8 cellular contexts compared by ENCODE assay signal in the genomic region with DNA sequence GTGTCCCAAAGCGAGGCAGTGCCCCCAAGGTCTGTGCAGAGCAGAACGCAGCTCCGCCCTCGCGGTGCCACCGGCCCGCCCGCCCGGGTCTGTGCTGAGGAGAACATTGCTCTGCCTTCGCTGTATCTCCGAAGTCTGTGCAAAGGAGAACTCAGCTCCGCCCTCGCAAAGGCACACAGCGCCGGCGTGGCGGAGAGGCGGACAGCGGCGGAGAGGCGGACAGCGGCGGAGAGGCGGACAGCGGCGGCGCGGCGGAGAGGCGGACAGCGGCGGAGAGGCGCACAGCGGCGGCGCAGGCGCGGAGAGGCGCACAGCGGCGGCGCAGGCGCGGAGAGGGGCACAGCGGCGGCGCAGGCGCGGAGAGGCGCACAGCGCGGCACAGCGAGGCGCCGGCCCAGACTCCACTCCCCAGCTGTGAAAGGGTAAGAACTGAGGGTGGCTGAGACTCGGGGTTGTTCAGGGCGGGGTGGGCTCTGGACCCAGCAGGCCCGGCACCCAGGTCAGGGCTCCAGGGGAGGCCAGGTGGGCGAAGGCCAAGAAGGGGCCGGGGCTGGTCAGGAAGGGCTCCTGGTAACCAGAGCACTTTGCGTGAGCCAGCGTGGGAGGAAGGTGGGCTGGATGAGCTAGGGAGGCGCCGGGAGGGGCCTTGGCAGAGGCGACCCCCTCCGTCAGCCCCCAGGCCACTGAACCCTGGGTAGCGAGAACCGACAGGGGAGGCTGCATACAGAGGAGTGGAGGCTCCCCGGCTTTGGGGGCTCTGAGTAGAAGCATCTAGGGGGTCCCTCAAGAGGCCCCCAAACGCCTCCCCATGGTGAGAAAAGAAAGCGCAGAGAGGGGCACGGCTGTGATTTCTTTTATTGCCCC. TPM values are rescaled to one million over a fixed set of nuclear protein-coding genes. Genes with fewer than 3 reads are reported as not detected.
DNase-seq lines count a peak whose midpoint lies in the region; ATAC-seq and TF ChIP-seq lines count a peak whose summit lies in the region.
"Not testable (repeated sequence)": the region's sequence is repeated elsewhere in the genome, so short reads cannot be mapped to it uniquely, and the experiment has no call there.

No MANE protein-coding gene starts in this region.

- not testable (repeated sequence) for TF ChIP-seq EP300 in stomach (IDR thresholded peaks at IDR 0.05)

- not testable (repeated sequence) for H3K27me3 ChIP-seq in adipocyte (replicated peaks; ENCODE audit: control insufficient read depth, insufficient read depth, low read length); stomach

- H3K27me3 Mint-ChIP-seq in T-helper 2 cell treated with Interferon-gamma antibody and Interleukin-4, amounts not matched to agents 5 μg/mL and 100 μg/mL, for 36 hours (ENCODE audit: low read depth) = not testable (repeated sequence)

- peak overlapping the region; percentile 67 for H3K27ac Mint-ChIP-seq in T-helper 2 cell treated with Interferon-gamma antibody and Interleukin-4, amounts not matched to agents 5 μg/mL and 100 μg/mL, for 36 hours

- 0 to 2% (median 1%) methylated on average over 43 to 71 of the region's 72 CpGs for WGBS in stomach, 5 donors

- peak overlapping the region; percentile 64 for H3K4me3 ChIP-seq in HFF-Myc (replicated peaks; ENCODE audit: low read depth, low read length)
- H3K4me3 ChIP-seq in adipocyte (ENCODE audit: low read length) = peak overlapping the region; percentile 86
- peak overlapping the region; percentile 70 to 86 (median 74) for H3K4me3 ChIP-seq in stomach

- not testable (repeated sequence) for TF ChIP-seq CTCF in HFF-Myc (IDR thresholded peaks at IDR 0.05; ENCODE audit: low read depth, low read length, missing control alignments); omental fat pad (IDR thresholded peaks at IDR 0.05); stomach (IDR thresholded peaks at IDR 0.05)

- not testable (repeated sequence) for H3K36me3 Mint-ChIP-seq in T-helper 2 cell treated with Interferon-gamma antibody and Interleukin-4, amounts not matched to agents 5 μg/mL and 100 μg/mL, for 36 hours (ENCODE audit: low read depth)

- ATAC-seq in omental fat pad (ENCODE audit: low FRiP score) = peak; percentile 98

- H3K4me1 ChIP-seq in adipocyte (ENCODE audit: control insufficient read depth, insufficient read depth, low read length) = not testable (repeated sequence)
- peaks cover 0 to 17% (median 4%) of the 10 kb centered on the region in 4 donors for H3K4me1 ChIP-seq in stomach

- TF ChIP-seq POLR2A in stomach (IDR thresholded peaks at IDR 0.05) = not testable (repeated sequence)

- peaks cover 23% of the 10 kb centered on the region for H3K4me1 Mint-ChIP-seq in T-helper 2 cell treated with Interferon-gamma antibody and Interleukin-4, amounts not matched to agents 5 μg/mL and 100 μg/mL, for 36 hours (ENCODE audit: low read depth)

- DNase-seq in EH (ENCODE audit: low read depth) (peak; percentile 74), NCI-H1105 treated with DMSO at 0.1 percent for 48 hours (lab: John Stamatoyannopoulos, UW) (peak; percentile 55), adipocyte (ENCODE audit: low read depth) (peak; percentile 82), cardiac septum (ENCODE audit: low spot score) (peak; percentile 86), stomach (peak; percentile 77)
- DNase-seq in HFF-Myc (ENCODE audit: extremely low read depth, low read depth); omental fat pad (ENCODE audit: low spot score): not testable (repeated sequence)
- DNase-seq in T-helper 2 cell treated with Interferon-gamma antibody and Interleukin-4, amounts not matched to agents 5 μg/mL and 100 μg/mL, for 36 hours (ENCODE audit: low spot score) = peak; percentile 83

- intact Hi-C loops in cardiac septum (cut with DNase I); stomach (cut with DNase I; ENCODE audit: low total_unique reads): not testable (repeated sequence)

- H3K9me3 ChIP-seq in adipocyte (ENCODE audit: control insufficient read depth, low read length); stomach: not testable (repeated sequence)

- peak overlapping the region; percentile 90 for H3K9ac ChIP-seq in adipocyte (ENCODE audit: low read length)

- not testable (repeated sequence) for H3K36me3 ChIP-seq in adipocyte (ENCODE audit: control insufficient read depth, insufficient read depth, low read length, severe bottlenecking)
- H3K36me3 ChIP-seq in stomach = peaks cover 0 to 16% (median 9%) of the 10 kb centered on the region in 4 donors

- peak overlapping the region; percentile 83 to 91 (median 86) for H3K27ac ChIP-seq in stomach

- H3K9me3 Mint-ChIP-seq in T-helper 2 cell treated with Interferon-gamma antibody and Interleukin-4, amounts not matched to agents 5 μg/mL and 100 μg/mL, for 36 hours = not testable (repeated sequence)

- peak overlapping the region; percentile 91 for H3K4me3 Mint-ChIP-seq in T-helper 2 cell treated with Interferon-gamma antibody and Interleukin-4, amounts not matched to agents 5 μg/mL and 100 μg/mL, for 36 hours

RNA-seq across cellular contexts. Expression of gene VPREB1, which starts 53.4 kb away (rescaled TPM):
- not detected for total RNA-seq in cardiac septum
- not detected for total RNA-seq in omental fat pad
- total RNA-seq in stomach = 1 to 10 TPM in 1 of 5 donors, not detected in 4; 2.2 TPM
- polyA plus RNA-seq in stomach = under 1 TPM in 1 of 3 donors, not detected in 2; 0.23 TPM
